ENCODE assay signal across 11 cellular contexts in genomic region chr7:134866581-134866980, GRCh38.
A peak's percentile ranks its signal among the peaks of the same experiment; 100 is the strongest.
DNase-seq lines count a peak whose midpoint lies in the region; ATAC-seq, FAIRE-seq and TF ChIP-seq lines count a peak whose summit lies in the region.
"Had no signal": no experiment of that assay in that cellular context is flagged by ENCODE, and none has a peak within 500 bp of the region (broad histone marks: within the 10 kb centered on the region; RNA-seq: fewer than 3 reads in every experiment).

No MANE protein-coding gene starts in this region.

- ATAC-seq in left cardiac atrium = peak; percentile 44 to 63
- ATAC-seq in HG03097 (IDR thresholded peaks at IDR 0.05; ENCODE audit: low FRiP score, unreplicated experiment) = no peak
- ATAC-seq in natural killer cell treated with Interleukin-12 subunit alpha and Interleukin-12 subunit beta and Interleukin-15 and Interleukin-18, amount 100 ng/mL, for 72 hours = no peak

- peak overlapping the region; percentile 64 for H3K27ac Mint-ChIP-seq in astrocyte (ENCODE audit: unreplicated experiment)
- H3K27ac Mint-ChIP-seq in natural killer cell treated with Interleukin-12 subunit alpha and Interleukin-12 subunit beta and Interleukin-15 and Interleukin-18, amount 100 ng/mL, for 72 hours = no peak overlapping the region
- H3K27ac Mint-ChIP-seq: activated T-helper 2 cell treated with anti-CD3 and anti-CD28 coated beads, Interferon-gamma antibody, Interleukin-2, Interleukin-4, amounts not matched to agents 10 μg/mL and 5 μg/mL and 100 μg/mL, durations not matched to agents 14 hours and 24 hours and 36 hours; B cell had no signal

- H4K20me1 ChIP-seq in astrocyte (ENCODE audit: insufficient read depth, low read length) = peaks cover 96% of the 10 kb centered on the region

- no peak overlapping the region for H2AFZ ChIP-seq in astrocyte (ENCODE audit: low read depth, low read length)

- TF ChIP-seq POLR2A in prostate gland (IDR thresholded peaks at IDR 0.05) = no peak

- no peaks in the 10 kb centered on the region for H3K27me3 Mint-ChIP-seq in astrocyte (ENCODE audit: low read depth, unreplicated experiment)
- H3K27me3 Mint-ChIP-seq in natural killer cell treated with Interleukin-12 subunit alpha and Interleukin-12 subunit beta and Interleukin-15 and Interleukin-18, amount 100 ng/mL, for 72 hours = peaks cover 7 to 11% of the 10 kb centered on the region in 2 donors

- H3K27ac ChIP-seq in astrocyte (ENCODE audit: low read depth, low read length) (peak overlapping the region; percentile 5), prostate gland (peak overlapping the region; percentile 30 to 32)

- FAIRE-seq in astrocyte (lab: Jason Lieb, UNC) = no peak
- FAIRE-seq: TTC549 had no signal

- peak; percentile 29 for DNase-seq in AG08395 (ENCODE audit: low spot score)
- no peak for DNase-seq in astrocyte (ENCODE audit: low read depth)
- no peak for DNase-seq in left cardiac atrium
- DNase-seq in prostate gland (ENCODE audit: low spot score) = no peak
- DNase-seq in NCI-H146 treated with DMSO at 0.1 percent for 48 hours (lab: John Stamatoyannopoulos, UW; ENCODE audit: unreplicated experiment) = no peak
- no peak for DNase-seq in natural killer cell treated with Interleukin-12 subunit alpha and Interleukin-12 subunit beta and Interleukin-15 and Interleukin-18, amount 100 ng/mL, for 72 hours (ENCODE audit: low spot score)
- no peak for DNase-seq in DMS 273 treated with DMSO at 0.1 percent for 48 hours (lab: John Stamatoyannopoulos, UW)

- intact Hi-C loops in left cardiac atrium (cut with DNase I) = no loop called here
- intact Hi-C loops in prostate gland (cut with DNase I) = no loop called here

- H3K4me1 ChIP-seq in astrocyte (ENCODE audit: insufficient read depth, low read length) (peaks cover 23% of the 10 kb centered on the region), prostate gland (replicated peaks) (no peaks in the 10 kb centered on the region)

- H3K4me3 Mint-ChIP-seq in astrocyte (ENCODE audit: unreplicated experiment) = peak overlapping the region; percentile 14
- no peak overlapping the region for H3K4me3 Mint-ChIP-seq in natural killer cell treated with Interleukin-12 subunit alpha and Interleukin-12 subunit beta and Interleukin-15 and Interleukin-18, amount 100 ng/mL, for 72 hours
- H3K4me3 Mint-ChIP-seq: B cell had no signal

- H3K4me3 ChIP-seq in astrocyte (ENCODE audit: insufficient read depth, low read depth, low read length) (no peak overlapping the region), prostate gland (no peak overlapping the region)

- peaks cover 22% of the 10 kb centered on the region for H3K36me3 Mint-ChIP-seq in astrocyte (ENCODE audit: low read depth, unreplicated experiment)
- H3K36me3 Mint-ChIP-seq in natural killer cell treated with Interleukin-12 subunit alpha and Interleukin-12 subunit beta and Interleukin-15 and Interleukin-18, amount 100 ng/mL, for 72 hours = no peaks in the 10 kb centered on the region

- H3K4me1 Mint-ChIP-seq in astrocyte (ENCODE audit: low read depth, unreplicated experiment) = peaks cover 77% of the 10 kb centered on the region
- peaks cover 8% of the 10 kb centered on the region in 2 donors for H3K4me1 Mint-ChIP-seq in natural killer cell treated with Interleukin-12 subunit alpha and Interleukin-12 subunit beta and Interleukin-15 and Interleukin-18, amount 100 ng/mL, for 72 hours (ENCODE audit: low read depth in 2 of 2)

- 31% methylated on average over 7 of the region's 7 CpGs for WGBS in prostate gland

- peak overlapping the region; percentile 42 for H3K4me2 ChIP-seq in astrocyte (ENCODE audit: low read length)

- peaks cover 63% of the 10 kb centered on the region for H3K36me3 ChIP-seq in astrocyte (ENCODE audit: insufficient read depth, low read length)
- H3K36me3 ChIP-seq in prostate gland = no peaks in the 10 kb centered on the region

- no peaks in the 10 kb centered on the region for H3K27me3 ChIP-seq in astrocyte (ENCODE audit: insufficient read depth, low read length)
- H3K27me3 ChIP-seq in prostate gland (replicated peaks; ENCODE audit: insufficient read depth) = no peaks in the 10 kb centered on the region

- no peaks in the 10 kb centered on the region for H3K9me3 Mint-ChIP-seq in astrocyte (ENCODE audit: unreplicated experiment)
- no peaks in the 10 kb centered on the region for H3K9me3 Mint-ChIP-seq in natural killer cell treated with Interleukin-12 subunit alpha and Interleukin-12 subunit beta and Interleukin-15 and Interleukin-18, amount 100 ng/mL, for 72 hours
- H3K9me3 Mint-ChIP-seq: activated T-helper 2 cell treated with anti-CD3 and anti-CD28 coated beads, Interferon-gamma antibody, Interleukin-2, Interleukin-4, amounts not matched to agents 10 μg/mL and 5 μg/mL and 100 μg/mL, durations not matched to agents 14 hours and 24 hours and 36 hours had no signal

- TF ChIP-seq CTCF in astrocyte (IDR thresholded peaks at IDR 0.05; ENCODE audit: insufficient read depth, low read depth, low read length) = no peak
- TF ChIP-seq CTCF in prostate gland (IDR thresholded peaks at IDR 0.05) = no peak

- H3K9ac ChIP-seq in astrocyte (ENCODE audit: low read length) = peak overlapping the region; percentile 25

- no peaks in the 10 kb centered on the region for H3K9me3 ChIP-seq in astrocyte (ENCODE audit: insufficient read depth, low read depth, low read length)
- H3K9me3 ChIP-seq in prostate gland = no peaks in the 10 kb centered on the region

- H3K79me2 ChIP-seq in astrocyte (ENCODE audit: insufficient read depth, low read length) = peaks cover 100% of the 10 kb centered on the region

Comparison
In these comparisons a context has a peak if more than half of its experiments do, and no peak if none do; other contexts are left out.
1. ATAC-seq: peak in left cardiac atrium (2 of 2); none in HG03097 (single experiment) and natural killer cell treated with Interleukin-12 subunit alpha and Interleukin-12 subunit beta and Interleukin-15 and Interleukin-18, amount 100 ng/mL, for 72 hours (0 of 2).